In genomic region chr19:39084732-39085080, GRCh38 we compare ENCODE assay signal across 1 cellular context.
TF ChIP-seq lines count a peak whose summit lies in the region.

No MANE protein-coding gene starts in this region.

TF ChIP-seq in K562, 482 proteins besides CTCF, POLR2A, EP300 and RAD21:
- TF ChIP-seq BRD4 (IDR thresholded peaks at IDR 0.05) (no peak), TRIM28 (IDR thresholded peaks at IDR 0.05) (no peak), TAF9B (IDR thresholded peaks at IDR 0.05; ENCODE audit: partially characterized antibody) (no peak), BCL6 (CRISPR knock-in tag; IDR thresholded peaks at IDR 0.05) (no peak), GTF2F1 (IDR thresholded peaks at IDR 0.05; ENCODE audit: low read depth, low read length) (no peak), DMBX1 (CRISPR knock-in tag; IDR thresholded peaks at IDR 0.05; ENCODE audit: borderline replicate concordance) (no peak), NFYB (IDR thresholded peaks at IDR 0.05; ENCODE audit: extremely low read depth, insufficient read length) (no peak), BACH1 (tag; IDR thresholded peaks at IDR 0.05) (no peak), ZNF407 (IDR thresholded peaks at IDR 0.05; ENCODE audit: low read depth) (no peak), MAFF (IDR thresholded peaks at IDR 0.05; ENCODE audit: low read length) (no peak), TSC22D4 (tag; IDR thresholded peaks at IDR 0.05) (no peak), IRF1 (CRISPR knock-in tag; IDR thresholded peaks at IDR 0.05; ENCODE audit: borderline replicate concordance) (no peak), NFE2L1 (tag; IDR thresholded peaks at IDR 0.05; ENCODE audit: borderline replicate concordance, low read depth) (no peak), STAG1 (CRISPR knock-in tag; IDR thresholded peaks at IDR 0.05; ENCODE audit: borderline replicate concordance) (no peak), RFX5 (IDR thresholded peaks at IDR 0.05; ENCODE audit: low read depth, low read length) (no peak)
